Comparison of ENCODE assay signal across 1 cellular context in genomic region chr20:45011108-45011526, GRCh38.
TF ChIP-seq lines count a peak whose summit lies in the region.

No MANE protein-coding gene starts in this region.

TF ChIP-seq in GM23338, 12 proteins besides CTCF, POLR2A, EP300 and RAD21 (continued from another document):
- TF ChIP-seq, protein P1, sequence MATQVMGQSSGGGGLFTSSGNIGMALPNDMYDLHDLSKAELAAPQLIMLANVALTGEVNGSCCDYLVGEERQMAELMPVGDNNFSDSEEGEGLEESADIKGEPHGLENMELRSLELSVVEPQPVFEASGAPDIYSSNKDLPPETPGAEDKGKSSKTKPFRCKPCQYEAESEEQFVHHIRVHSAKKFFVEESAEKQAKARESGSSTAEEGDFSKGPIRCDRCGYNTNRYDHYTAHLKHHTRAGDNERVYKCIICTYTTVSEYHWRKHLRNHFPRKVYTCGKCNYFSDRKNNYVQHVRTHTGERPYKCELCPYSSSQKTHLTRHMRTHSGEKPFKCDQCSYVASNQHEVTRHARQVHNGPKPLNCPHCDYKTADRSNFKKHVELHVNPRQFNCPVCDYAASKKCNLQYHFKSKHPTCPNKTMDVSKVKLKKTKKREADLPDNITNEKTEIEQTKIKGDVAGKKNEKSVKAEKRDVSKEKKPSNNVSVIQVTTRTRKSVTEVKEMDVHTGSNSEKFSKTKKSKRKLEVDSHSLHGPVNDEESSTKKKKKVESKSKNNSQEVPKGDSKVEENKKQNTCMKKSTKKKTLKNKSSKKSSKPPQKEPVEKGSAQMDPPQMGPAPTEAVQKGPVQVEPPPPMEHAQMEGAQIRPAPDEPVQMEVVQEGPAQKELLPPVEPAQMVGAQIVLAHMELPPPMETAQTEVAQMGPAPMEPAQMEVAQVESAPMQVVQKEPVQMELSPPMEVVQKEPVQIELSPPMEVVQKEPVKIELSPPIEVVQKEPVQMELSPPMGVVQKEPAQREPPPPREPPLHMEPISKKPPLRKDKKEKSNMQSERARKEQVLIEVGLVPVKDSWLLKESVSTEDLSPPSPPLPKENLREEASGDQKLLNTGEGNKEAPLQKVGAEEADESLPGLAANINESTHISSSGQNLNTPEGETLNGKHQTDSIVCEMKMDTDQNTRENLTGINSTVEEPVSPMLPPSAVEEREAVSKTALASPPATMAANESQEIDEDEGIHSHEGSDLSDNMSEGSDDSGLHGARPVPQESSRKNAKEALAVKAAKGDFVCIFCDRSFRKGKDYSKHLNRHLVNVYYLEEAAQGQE (IDR thresholded peaks at IDR 0.05; ENCODE audit: unreplicated experiment), result no peak
- TF ChIP-seq CREB1 (CRISPR knock-in tag; IDR thresholded peaks at IDR 0.05; ENCODE audit: low read depth) (no peak), ZNF462 (CRISPR knock-in tag; IDR thresholded peaks at IDR 0.05) (no peak), ZNF331 (CRISPR knock-in tag; IDR thresholded peaks at IDR 0.05; ENCODE audit: low read depth) (no peak), ZNF114 (CRISPR knock-in tag; IDR thresholded peaks at IDR 0.05) (no peak), EZH2phosphoT487 (IDR thresholded peaks at IDR 0.05; ENCODE audit: unreplicated experiment) (no peak), NANOG (IDR thresholded peaks at IDR 0.05; ENCODE audit: borderline replicate concordance) (no peak)
TF ChIP-seq in GM23338: peak in this region for 0.
